In genomic region chr16:23269248-23270091, GRCh38 we compare ENCODE assay signal across 23 cellular contexts. TPM values are rescaled to one million over a fixed set of nuclear protein-coding genes. Genes with fewer than 3 reads are reported as not detected.
DNase-seq lines count a peak whose midpoint lies in the region; ATAC-seq and TF ChIP-seq lines count a peak whose summit lies in the region.
"Had no signal": no experiment of that assay in that cellular context is flagged by ENCODE, and none has a peak within 500 bp of the region (broad histone marks: within the 10 kb centered on the region; RNA-seq: fewer than 3 reads in every experiment).

No MANE protein-coding gene starts in this region.

- no peak overlapping the region for H3K27ac ChIP-seq in mesendoderm (ENCODE audit: low read depth, low read length)
- H3K27ac ChIP-seq in smooth muscle cell (ENCODE audit: low read depth): no peak overlapping the region
- H3K27ac ChIP-seq: gastrocnemius medialis, RWPE1, sigmoid colon, thoracic aorta had no signal

- peaks cover 3% of the 10 kb centered on the region; the same call in 1 of the 2 replicates for H3K27me3 Mint-ChIP-seq in WTC11 (ENCODE audit: low read depth)

- no peak overlapping the region for H4K5ac ChIP-seq in mesendoderm (ENCODE audit: low read length)

- no peaks in the 10 kb centered on the region for H3K79me2 ChIP-seq in mesendoderm (ENCODE audit: control insufficient read depth, insufficient read depth, low read length)
- H3K79me2 ChIP-seq in smooth muscle cell (ENCODE audit: low read depth): no peaks in the 10 kb centered on the region

- H3K9me3 ChIP-seq in smooth muscle cell (replicated peaks; ENCODE audit: low read depth): no peaks in the 10 kb centered on the region
- H3K9me3 ChIP-seq: gastrocnemius medialis, HAP-1, sigmoid colon, thoracic aorta had no signal

- in situ Hi-C loops in Caki2 (cut with HindIII; ENCODE audit: low pct_unique_long_range_greater_than_20kb, low sequenced_read_pairs): no loop called here

- POLR2A ChIA-PET in HEK293T (lab: Yijun Ruan, JAX) (no interaction called here), WTC11 (lab: Charles Lee) (no interaction called here)

- H3K4me3 Mint-ChIP-seq in WTC11: no peak overlapping the region
- H3K4me3 Mint-ChIP-seq: activated T-cell treated with anti-CD3 and anti-CD28 coated beads, Interleukin-2, amount 50 U/mL, for 24 hours; CD4-positive, alpha-beta memory T cell; nephron had no signal

- no peak for ATAC-seq in WTC11
- ATAC-seq in HG02938 (IDR thresholded peaks at IDR 0.05; ENCODE audit: unreplicated experiment): no peak
- ATAC-seq: SK-N-SH treated with all-trans-retinoic acid at 6 μM for 48 hours had no signal

- no peak overlapping the region for H3K27ac Mint-ChIP-seq in WTC11
- H3K27ac Mint-ChIP-seq: activated T-cell treated with anti-CD3 and anti-CD28 coated beads, Interleukin-2, amount 50 U/mL, for 24 hours; CD4-positive, alpha-beta memory T cell had no signal

- H3K36me3 Mint-ChIP-seq in WTC11: no peaks in the 10 kb centered on the region
- H3K36me3 Mint-ChIP-seq: CD4-positive, alpha-beta memory T cell had no signal

- no peak overlapping the region for H3K4me3 ChIP-seq in mesendoderm (ENCODE audit: low read length)
- H3K4me3 ChIP-seq in smooth muscle cell: no peak overlapping the region
- H3K4me3 ChIP-seq: gastrocnemius medialis, HAP-1, sigmoid colon, thoracic aorta had no signal

- H3K4me1 Mint-ChIP-seq in WTC11: no peaks in the 10 kb centered on the region
- H3K4me1 Mint-ChIP-seq: CD4-positive, alpha-beta memory T cell; nephron had no signal

- no peak overlapping the region for H3K56ac ChIP-seq in mesendoderm (ENCODE audit: low read length)

- no peak overlapping the region for H2BK5ac ChIP-seq in mesendoderm (ENCODE audit: low read length)

- DNase-seq in Caki2 (ENCODE audit: low read depth): peak; percentile 42
- no peak for DNase-seq in HEK293T (ENCODE audit: extremely low spot score)
- no peak for DNase-seq in WTC11 (ENCODE audit: low spot score)
- DNase-seq in mesendoderm: peak; percentile 7
- no peak for DNase-seq in smooth muscle cell (lab: John Stamatoyannopoulos, UW; ENCODE audit: unreplicated experiment)
- no peak for DNase-seq in cortex of kidney (lab: John Stamatoyannopoulos, UW)
- DNase-seq in stimulated activated naive CD4-positive, alpha-beta T cell treated with Interleukin-2 at 50 U/mL for 16 hours (lab: John Stamatoyannopoulos, UW): no peak
- DNase-seq: activated CD4-positive, CD25-positive, alpha-beta regulatory T cell treated with anti-CD3 and anti-CD28 coated beads, Interleukin-2, amount 50 U/mL, for 72 hours; activated naive CD4-positive, alpha-beta T cell treated with Interleukin-2 at 50 U/mL for 16 hours; activated T-cell treated with anti-CD3 and anti-CD28 coated beads, Interleukin-2, amount 50 U/mL, for 24 hours; aorta; CD4-positive, alpha-beta memory T cell; gastrocnemius medialis; kidney; NCI-H1694; NCI-H2227 treated with DMSO at 0.1 percent for 48 hours; sigmoid colon had no signal

- H3F3A ChIP-seq in smooth muscle cell (ENCODE audit: low read depth): no peaks in the 10 kb centered on the region

- H3K79me1 ChIP-seq in mesendoderm (ENCODE audit: low read length): no peaks in the 10 kb centered on the region

- H3K4me1 ChIP-seq in mesendoderm (ENCODE audit: control insufficient read depth, low read depth, low read length) (no peaks in the 10 kb centered on the region), smooth muscle cell (ENCODE audit: low read depth) (no peaks in the 10 kb centered on the region)
- H3K4me1 ChIP-seq: gastrocnemius medialis, HAP-1 had no signal

- H2BK15ac ChIP-seq in mesendoderm (replicated peaks; ENCODE audit: low read depth): no peak overlapping the region

- no peak overlapping the region for H3K9ac ChIP-seq in mesendoderm (ENCODE audit: low read length)
- no peak overlapping the region for H3K9ac ChIP-seq in smooth muscle cell (ENCODE audit: low read depth)

- peaks cover 18% of the 10 kb centered on the region for H3K9me3 Mint-ChIP-seq in WTC11

- no CpG with 5 or more reads among the region's 6 CpGs for WGBS in mesendoderm (ENCODE audit: extremely low coverage, insufficient coverage, low lambda C conversion rate)
- WGBS in smooth muscle cell (ENCODE audit: low lambda C conversion rate): 91% methylated on average over 6 of the region's 6 CpGs

- CTCF ChIA-PET in HEK293T (lab: Yijun Ruan, JAX) (no interaction called here), WTC11 (lab: Charles Lee) (interaction anchor here (1.2 kb wide), 1 partner anchor 370 kb away, joined by 3 read pairs; no protein-coding TSS in a partner anchor)

- TF ChIP-seq CTCF in WTC11 (IDR thresholded peaks at IDR 0.05): no peak
- no peak for TF ChIP-seq CTCF in smooth muscle cell (IDR thresholded peaks at IDR 0.05; ENCODE audit: borderline replicate concordance, insufficient read depth, poor library complexity, severe bottlenecking)

- no peak overlapping the region for H3K4ac ChIP-seq in mesendoderm (ENCODE audit: low read depth, low read length)

- no peak overlapping the region for H3K18ac ChIP-seq in mesendoderm (ENCODE audit: low read length)

- H2AFZ ChIP-seq in smooth muscle cell (ENCODE audit: low read depth): no peak overlapping the region

- no peaks in the 10 kb centered on the region for H4K20me1 ChIP-seq in smooth muscle cell (ENCODE audit: low read depth)

- no peak overlapping the region for H2BK120ac ChIP-seq in mesendoderm (ENCODE audit: low read depth, low read length)

- H3K23ac ChIP-seq in mesendoderm (ENCODE audit: low read length): no peak overlapping the region

- H3K27me3 ChIP-seq in mesendoderm (ENCODE audit: insufficient read depth, low read length, poor library complexity) (no peaks in the 10 kb centered on the region), smooth muscle cell (ENCODE audit: low read depth) (no peaks in the 10 kb centered on the region)
- H3K27me3 ChIP-seq: gastrocnemius medialis, sigmoid colon had no signal

- H3K4me2 ChIP-seq in mesendoderm (ENCODE audit: low read length): no peak overlapping the region
- no peak overlapping the region for H3K4me2 ChIP-seq in smooth muscle cell

- H2AK5ac ChIP-seq in mesendoderm (ENCODE audit: low read length): no peak overlapping the region

- no peak overlapping the region for H4K8ac ChIP-seq in mesendoderm (ENCODE audit: low read depth, low read length)

- no peaks in the 10 kb centered on the region for H3K36me3 ChIP-seq in mesendoderm (ENCODE audit: control insufficient read depth, insufficient read depth, low read length)
- H3K36me3 ChIP-seq in smooth muscle cell (ENCODE audit: low read depth): no peaks in the 10 kb centered on the region
- H3K36me3 ChIP-seq: gastrocnemius medialis, HAP-1, sigmoid colon, thoracic aorta had no signal

TF ChIP-seq in HEK293T, 16 proteins besides CTCF, POLR2A, EP300 and RAD21:
- TF ChIP-seq BHLHE40 (IDR thresholded peaks at IDR 0.05; ENCODE audit: borderline replicate concordance) (no peak), ZNF384 (IDR thresholded peaks at IDR 0.05) (no peak), ARNT (IDR thresholded peaks at IDR 0.05) (no peak)
- TF ChIP-seq, protein P1, sequence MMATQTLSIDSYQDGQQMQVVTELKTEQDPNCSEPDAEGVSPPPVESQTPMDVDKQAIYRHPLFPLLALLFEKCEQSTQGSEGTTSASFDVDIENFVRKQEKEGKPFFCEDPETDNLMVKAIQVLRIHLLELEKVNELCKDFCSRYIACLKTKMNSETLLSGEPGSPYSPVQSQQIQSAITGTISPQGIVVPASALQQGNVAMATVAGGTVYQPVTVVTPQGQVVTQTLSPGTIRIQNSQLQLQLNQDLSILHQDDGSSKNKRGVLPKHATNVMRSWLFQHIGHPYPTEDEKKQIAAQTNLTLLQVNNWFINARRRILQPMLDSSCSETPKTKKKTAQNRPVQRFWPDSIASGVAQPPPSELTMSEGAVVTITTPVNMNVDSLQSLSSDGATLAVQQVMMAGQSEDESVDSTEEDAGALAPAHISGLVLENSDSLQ (IDR thresholded peaks at IDR 0.05): peak; percentile 59

TF ChIP-seq in WTC11, 78 proteins besides CTCF, POLR2A, EP300 and RAD21:
- TF ChIP-seq, protein P2, sequence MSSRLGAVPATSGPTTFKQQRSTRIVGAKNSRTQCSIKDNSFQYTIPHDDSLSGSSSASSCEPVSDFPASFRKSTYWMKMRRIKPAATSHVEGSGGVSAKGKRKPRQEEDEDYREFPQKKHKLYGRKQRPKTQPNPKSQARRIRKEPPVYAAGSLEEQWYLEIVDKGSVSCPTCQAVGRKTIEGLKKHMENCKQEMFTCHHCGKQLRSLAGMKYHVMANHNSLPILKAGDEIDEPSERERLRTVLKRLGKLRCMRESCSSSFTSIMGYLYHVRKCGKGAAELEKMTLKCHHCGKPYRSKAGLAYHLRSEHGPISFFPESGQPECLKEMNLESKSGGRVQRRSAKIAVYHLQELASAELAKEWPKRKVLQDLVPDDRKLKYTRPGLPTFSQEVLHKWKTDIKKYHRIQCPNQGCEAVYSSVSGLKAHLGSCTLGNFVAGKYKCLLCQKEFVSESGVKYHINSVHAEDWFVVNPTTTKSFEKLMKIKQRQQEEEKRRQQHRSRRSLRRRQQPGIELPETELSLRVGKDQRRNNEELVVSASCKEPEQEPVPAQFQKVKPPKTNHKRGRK (CRISPR knock-in tag; IDR thresholded peaks at IDR 0.05; ENCODE audit: borderline replicate concordance): no peak
- TF ChIP-seq GABPB1 (CRISPR knock-in tag; IDR thresholded peaks at IDR 0.05): peak; percentile 100

RNA-seq across cellular contexts. Expression of gene SCNN1B, which starts 32.6 kb away (rescaled TPM):
- not detected in 2 replicates for total RNA-seq in Caki2 (2014; rRNA removed; shearing (Covaris generic); ENCODE audit: low replicate concordance)
- total RNA-seq in WTC11 (2021) (3.4 to 4.8 TPM (median 3.6 TPM) in 3 replicates), smooth muscle cell (not detected in 2 replicates)
- 0.14 TPM for polyA plus RNA-seq in mesendoderm (2013, experiment 1 of 2)
- polyA plus RNA-seq in mesendoderm (2013, experiment 2 of 2): 0.22 TPM
- not detected in 2 replicates for polyA plus RNA-seq in smooth muscle cell
- total RNA-seq: CD4-positive, alpha-beta memory T cell had no signal
- polyA plus RNA-seq: CD4-positive, alpha-beta memory T cell had no signal

Comparison
In these comparisons a context has a peak if more than half of its experiments do, and no peak if none do; other contexts are left out.
1. DNase-seq: peak in Caki2 (single experiment) and mesendoderm (single experiment); none in HEK293T (single experiment), WTC11 (single experiment), smooth muscle cell (single experiment), cortex of kidney (single experiment) and stimulated activated naive CD4-positive, alpha-beta T cell treated with Interleukin-2 at 50 U/mL for 16 hours (single experiment).